Comparison of ENCODE assay signal across 8 cellular contexts in the genomic region with DNA sequence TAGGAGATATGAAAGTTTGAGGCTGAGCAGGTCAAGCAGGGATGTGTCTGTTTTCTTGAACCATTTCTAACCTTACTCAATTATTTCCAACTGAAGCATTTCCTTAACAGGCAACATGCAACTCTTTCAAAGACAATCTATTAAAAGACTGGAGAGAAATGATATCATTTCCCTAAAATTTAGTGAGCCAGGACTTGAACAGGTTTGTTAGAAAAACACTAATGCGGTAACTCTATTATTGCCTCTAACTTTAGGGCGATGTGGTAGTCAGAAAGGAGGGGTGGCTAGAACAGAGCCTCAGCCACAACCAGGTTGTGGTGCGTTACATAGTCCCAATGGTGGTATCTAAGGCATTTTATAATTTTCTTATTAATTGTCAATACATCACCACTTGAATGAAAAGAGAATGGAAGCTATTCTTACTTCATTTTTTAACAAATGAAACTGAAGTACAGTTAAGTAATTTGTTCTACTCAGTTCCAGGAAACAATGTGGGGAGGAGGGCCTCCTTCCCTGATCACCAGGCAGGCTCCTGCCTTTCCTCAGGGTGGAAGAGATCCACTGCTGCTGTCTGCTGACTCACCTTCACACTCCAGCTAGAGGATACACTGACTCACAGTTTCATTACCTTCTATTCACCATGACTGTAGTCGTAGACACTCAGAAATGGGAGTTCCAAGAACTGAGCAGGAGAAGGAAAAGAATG. TPM values are rescaled to one million over a fixed set of nuclear protein-coding genes. Genes with fewer than 3 reads are reported as not detected.
DNase-seq lines count a peak whose midpoint lies in the region; ATAC-seq and TF ChIP-seq lines count a peak whose summit lies in the region.

No MANE protein-coding gene starts in this region.

- peak overlapping the region; percentile 84 for H3K27ac Mint-ChIP-seq in activated naive CD8-positive, alpha-beta T cell treated with anti-CD3 and anti-CD28 coated beads, Interleukin-2, amount 50 U/mL, for 24 hours
- H3K27ac Mint-ChIP-seq in type B pancreatic cell = peak overlapping the region; percentile 77

- no peaks in the 10 kb centered on the region for H3K9me3 Mint-ChIP-seq in activated naive CD8-positive, alpha-beta T cell treated with anti-CD3 and anti-CD28 coated beads, Interleukin-2, amount 50 U/mL, for 24 hours
- H3K9me3 Mint-ChIP-seq in type B pancreatic cell = peaks cover 5% of the 10 kb centered on the region

- ATAC-seq in HG03432 (IDR thresholded peaks at IDR 0.05; ENCODE audit: unreplicated experiment) = peak; percentile 54
- peak; percentile 99 for ATAC-seq in activated naive CD8-positive, alpha-beta T cell treated with anti-CD3 and anti-CD28 coated beads, Interleukin-2, amount 50 U/mL, for 24 hours
- no peak for ATAC-seq in GM21515 (IDR thresholded peaks at IDR 0.05; ENCODE audit: unreplicated experiment)

- peaks cover 2% of the 10 kb centered on the region for H3K27me3 Mint-ChIP-seq in activated naive CD8-positive, alpha-beta T cell treated with anti-CD3 and anti-CD28 coated beads, Interleukin-2, amount 50 U/mL, for 24 hours
- H3K27me3 Mint-ChIP-seq in type B pancreatic cell = no peaks in the 10 kb centered on the region

- H3K4me1 Mint-ChIP-seq in activated naive CD8-positive, alpha-beta T cell treated with anti-CD3 and anti-CD28 coated beads, Interleukin-2, amount 50 U/mL, for 24 hours = peaks cover 52% of the 10 kb centered on the region
- H3K4me1 Mint-ChIP-seq in type B pancreatic cell (ENCODE audit: unreplicated experiment) = peaks cover 15% of the 10 kb centered on the region

- DNase-seq in CD1c-positive myeloid dendritic cell (ENCODE audit: extremely low spot score) = peak; percentile 78
- DNase-seq in activated naive CD8-positive, alpha-beta T cell treated with anti-CD3 and anti-CD28 coated beads, Interleukin-2, amount 50 U/mL, for 24 hours = peak; percentile 25
- DNase-seq in iPS-NIHi7 (ENCODE audit: extremely low spot score) = peak; percentile 72
- DNase-seq in type B pancreatic cell (ENCODE audit: extremely low spot score, unreplicated experiment) = no peak
- no peak for DNase-seq in NCI-H2171 (lab: John Stamatoyannopoulos, UW)
- no peak for DNase-seq in cerebellar cortex (ENCODE audit: low spot score)

- H3K36me3 Mint-ChIP-seq in activated naive CD8-positive, alpha-beta T cell treated with anti-CD3 and anti-CD28 coated beads, Interleukin-2, amount 50 U/mL, for 24 hours (ENCODE audit: low read depth) = peaks cover 2% of the 10 kb centered on the region
- H3K36me3 Mint-ChIP-seq in type B pancreatic cell = peaks cover 4% of the 10 kb centered on the region

- TF ChIP-seq CTCF in type B pancreatic cell (conservative IDR thresholded peaks at IDR 0.05) = no peak

- H3K4me3 Mint-ChIP-seq in activated naive CD8-positive, alpha-beta T cell treated with anti-CD3 and anti-CD28 coated beads, Interleukin-2, amount 50 U/mL, for 24 hours = peak overlapping the region; percentile 57
- H3K4me3 Mint-ChIP-seq in type B pancreatic cell = peak overlapping the region; percentile 7

RNA-seq across cellular contexts. Expression of a gene that starts 22.8 kb away (rescaled TPM):
- total RNA-seq in type B pancreatic cell (ENCODE audit: low replicate concordance) = 55.6 and 59.8 TPM in 2 replicates

Comparison
In these comparisons a context has a peak if more than half of its experiments do, and no peak if none do; other contexts are left out.
1. DNase-seq: peak in CD1c-positive myeloid dendritic cell (single experiment), activated naive CD8-positive, alpha-beta T cell treated with anti-CD3 and anti-CD28 coated beads, Interleukin-2, amount 50 U/mL, for 24 hours (single experiment) and iPS-NIHi7 (single experiment); none in type B pancreatic cell (single experiment), NCI-H2171 (single experiment) and cerebellar cortex (single experiment).